ENCODE assay signal across 15 cellular contexts in the genomic region with DNA sequence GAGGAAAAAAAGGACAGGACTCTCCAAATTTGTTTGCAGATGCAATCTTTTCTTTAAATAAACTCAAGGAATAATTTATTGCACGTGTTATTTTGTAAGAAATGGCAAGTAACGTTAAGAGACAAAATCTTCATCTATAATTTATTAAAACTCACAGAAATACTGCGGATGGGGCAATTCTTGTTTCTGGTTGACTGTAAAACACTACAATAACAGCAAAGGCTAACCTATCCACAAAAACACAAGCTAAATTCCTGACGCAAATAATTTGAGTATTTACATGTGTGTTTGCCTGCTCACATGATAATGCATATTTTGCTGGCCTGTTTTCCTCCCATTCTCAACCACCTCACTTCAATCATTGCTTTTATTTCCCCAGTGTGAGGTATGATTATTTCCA.
A peak's percentile ranks its signal among the peaks of the same experiment; 100 is the strongest.
DNase-seq lines count a peak whose midpoint lies in the region; ATAC-seq, FAIRE-seq and TF ChIP-seq lines count a peak whose summit lies in the region.
"Had no signal": no experiment of that assay in that cellular context is flagged by ENCODE, and none has a peak within 500 bp of the region (broad histone marks: within the 10 kb centered on the region; RNA-seq: fewer than 3 reads in every experiment).

No MANE protein-coding gene starts in this region.

- H3K9me3 ChIP-seq in A549 = no peaks in the 10 kb centered on the region
- no peaks in the 10 kb centered on the region for H3K9me3 ChIP-seq in SK-N-MC (ENCODE audit: low read depth, low read length)
- no peaks in the 10 kb centered on the region for H3K9me3 ChIP-seq in kidney (ENCODE audit: control insufficient read depth in 1 of 2, low read length in 2 of 2)
- no peaks in the 10 kb centered on the region for H3K9me3 ChIP-seq in prostate gland
- no peaks in the 10 kb centered on the region for H3K9me3 ChIP-seq in right lobe of liver

- H3K27me3 ChIP-seq in prostate gland (replicated peaks; ENCODE audit: insufficient read depth) (no peaks in the 10 kb centered on the region), right lobe of liver (no peaks in the 10 kb centered on the region)

- no peak for FAIRE-seq in A549 (lab: Jason Lieb, UNC)
- FAIRE-seq in kidney (lab: Jason Lieb, UNC) = no peak

- TF ChIP-seq RAD21 in A549 (conservative IDR thresholded peaks at IDR 0.05 in 1 of 2, IDR thresholded peaks at IDR 0.05 in 1 of 2) = no peak

- H3K4me2 ChIP-seq in A549 = peak overlapping the region; percentile 92

- POLR2A ChIA-PET in A549 (lab: Yijun Ruan, JAX) = interaction anchor here (0.5 kb wide), 1 partner anchor 74 kb away, joined by 4 read pairs; no protein-coding TSS in a partner anchor
- POLR2A ChIA-PET in HEK293T (lab: Yijun Ruan, JAX) = no interaction called here

- intact Hi-C loops in kidney (cut with DNase I) (no loop called here), prostate gland (cut with DNase I) (loop anchor here (5.0 kb wide), 1 partner anchor 83 kb away; no protein-coding TSS in a partner anchor), right lobe of liver (cut with DNase I) (no loop called here)

- no peaks in the 10 kb centered on the region for H3K36me3 ChIP-seq in SK-N-MC (ENCODE audit: insufficient read depth, low read length)
- no peaks in the 10 kb centered on the region for H3K36me3 ChIP-seq in kidney (ENCODE audit: control insufficient read depth in 1 of 2, insufficient read depth in 2 of 2, low read length in 2 of 2)
- H3K36me3 ChIP-seq in prostate gland = no peaks in the 10 kb centered on the region
- no peaks in the 10 kb centered on the region for H3K36me3 ChIP-seq in right lobe of liver
- H3K36me3 ChIP-seq: WERI-Rb-1 had no signal

- H3K4me3 ChIP-seq in A549 (peak overlapping the region; percentile 54), SK-N-MC (peak overlapping the region; percentile 79), kidney (ENCODE audit: low read length in 2 of 2) (peak overlapping the region; percentile 80 to 86), prostate gland (peak overlapping the region; percentile 35 to 43), right lobe of liver (no peak overlapping the region)

- CTCF ChIA-PET in A549 (lab: Yijun Ruan, JAX) (interaction anchor here (1.0 kb wide), 1 partner anchor 86 kb away, joined by 3 read pairs; no protein-coding TSS in a partner anchor), HEK293T (lab: Yijun Ruan, JAX) (interaction anchor here (0.6 kb wide), 2 partner anchors 50 to 86 kb away, joined by 3 read pairs; no protein-coding TSS in a partner anchor)

- whole genome bisulfite sequencing in A549 (ENCODE audit: missing lambda C conversion rate) = 2% methylated on average over 4 of the region's 4 CpGs
- 13% methylated on average over 4 of the region's 4 CpGs for WGBS in prostate gland
- WGBS in right lobe of liver (ENCODE audit: insufficient coverage, low coverage, low lambda C conversion rate, missing lambda C conversion rate) = 79% methylated on average over 4 of the region's 4 CpGs

- DNase-seq in A549 (ENCODE audit: low read depth in 1 of 2, low spot score in 1 of 2) = no peak
- no peak for DNase-seq in SK-N-MC (ENCODE audit: low read depth, low spot score)
- no peak for DNase-seq in kidney
- no peak for DNase-seq in prostate gland (ENCODE audit: low spot score)
- no peak for DNase-seq in right lobe of liver
- DNase-seq in NCI-H748 (lab: John Stamatoyannopoulos, UW; ENCODE audit: unreplicated experiment) = no peak
- no peak for DNase-seq in HEK293T (ENCODE audit: extremely low spot score)
- no peak for DNase-seq in C1 segment of cervical spinal cord (lab: John Stamatoyannopoulos, UW)
- DNase-seq: EL; MV-4-11; NCI-H82; posterior cingulate gyrus; RPMI8226; stimulated activated naive CD4-positive, alpha-beta T cell treated with Interleukin-2 at 50 U/mL for 16 hours; WERI-Rb-1 had no signal

- TF ChIP-seq CTCF in A549 (IDR thresholded peaks at IDR 0.05) = no peak
- TF ChIP-seq CTCF in kidney (IDR thresholded peaks at IDR 0.05; ENCODE audit: borderline replicate concordance, extremely low read depth, insufficient read depth) = no peak
- TF ChIP-seq CTCF in prostate gland (IDR thresholded peaks at IDR 0.05) = no peak
- TF ChIP-seq CTCF in right lobe of liver (IDR thresholded peaks at IDR 0.05) = no peak

- peak overlapping the region; percentile 58 for H3K9ac ChIP-seq in SK-N-MC (ENCODE audit: insufficient read length)
- peak overlapping the region; percentile 10 to 49 for H3K9ac ChIP-seq in kidney (ENCODE audit: low read length in 2 of 2)

- H3K27ac ChIP-seq in A549 = peak overlapping the region; percentile 72 to 88
- no peak overlapping the region for H3K27ac ChIP-seq in SK-N-MC
- H3K27ac ChIP-seq in kidney (ENCODE audit: low read depth in 2 of 2, low read length in 2 of 2) = peak overlapping the region in 1 of 2 donors; percentile 41
- H3K27ac ChIP-seq in prostate gland = peak overlapping the region; percentile 87 to 89
- H3K27ac ChIP-seq in right lobe of liver = no peak overlapping the region
- H3K27ac ChIP-seq: WERI-Rb-1 had no signal

- no peak for TF ChIP-seq EP300 in A549 (IDR thresholded peaks at IDR 0.05)

- TF ChIP-seq POLR2A in A549 (IDR thresholded peaks at IDR 0.05; ENCODE audit: low read length) (no peak), prostate gland (IDR thresholded peaks at IDR 0.05) (no peak), right lobe of liver (IDR thresholded peaks at IDR 0.05) (no peak)

- ATAC-seq in A549 = no peak
- ATAC-seq in right lobe of liver = no peak

- H3K4me1 ChIP-seq in A549 = peaks cover 59% of the 10 kb centered on the region
- peaks cover 6 to 12% of the 10 kb centered on the region in 2 donors for H3K4me1 ChIP-seq in kidney (ENCODE audit: control insufficient read depth in 1 of 2, insufficient read depth in 1 of 2, low read depth in 1 of 2, low read length in 2 of 2)
- no peaks in the 10 kb centered on the region for H3K4me1 ChIP-seq in prostate gland (replicated peaks)
- H3K4me1 ChIP-seq in right lobe of liver = no peaks in the 10 kb centered on the region

TF ChIP-seq in A549, 52 proteins besides CTCF, POLR2A, EP300 and RAD21:
- TF ChIP-seq CEBPB (IDR thresholded peaks at IDR 0.05) (no peak), MAFK (IDR thresholded peaks at IDR 0.05; ENCODE audit: partially characterized antibody) (no peak), KDM1A (IDR thresholded peaks at IDR 0.05; ENCODE audit: low read depth) (no peak), NPAS2 (CRISPR knock-in tag; IDR thresholded peaks at IDR 0.05; ENCODE audit: borderline replicate concordance) (no peak)
- TF ChIP-seq, protein P1, sequence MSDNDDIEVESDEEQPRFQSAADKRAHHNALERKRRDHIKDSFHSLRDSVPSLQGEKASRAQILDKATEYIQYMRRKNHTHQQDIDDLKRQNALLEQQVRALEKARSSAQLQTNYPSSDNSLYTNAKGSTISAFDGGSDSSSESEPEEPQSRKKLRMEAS (IDR thresholded peaks at IDR 0.05) = no peak

TF ChIP-seq in HEK293T, 16 proteins besides CTCF, POLR2A, EP300 and RAD21:
- no peak for TF ChIP-seq FOXK2 (IDR thresholded peaks at IDR 0.05)
- TF ChIP-seq ZNF384 (IDR thresholded peaks at IDR 0.05) = no peak
- TF ChIP-seq HDGF (IDR thresholded peaks at IDR 0.05; ENCODE audit: borderline replicate concordance) = no peak
- TF ChIP-seq, protein P2, sequence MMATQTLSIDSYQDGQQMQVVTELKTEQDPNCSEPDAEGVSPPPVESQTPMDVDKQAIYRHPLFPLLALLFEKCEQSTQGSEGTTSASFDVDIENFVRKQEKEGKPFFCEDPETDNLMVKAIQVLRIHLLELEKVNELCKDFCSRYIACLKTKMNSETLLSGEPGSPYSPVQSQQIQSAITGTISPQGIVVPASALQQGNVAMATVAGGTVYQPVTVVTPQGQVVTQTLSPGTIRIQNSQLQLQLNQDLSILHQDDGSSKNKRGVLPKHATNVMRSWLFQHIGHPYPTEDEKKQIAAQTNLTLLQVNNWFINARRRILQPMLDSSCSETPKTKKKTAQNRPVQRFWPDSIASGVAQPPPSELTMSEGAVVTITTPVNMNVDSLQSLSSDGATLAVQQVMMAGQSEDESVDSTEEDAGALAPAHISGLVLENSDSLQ (IDR thresholded peaks at IDR 0.05) = no peak
- TF ChIP-seq LEF1 (IDR thresholded peaks at IDR 0.05; ENCODE audit: borderline replicate concordance) = no peak
- no peak for TF ChIP-seq TARDBP (IDR thresholded peaks at IDR 0.05)
- TF ChIP-seq BHLHE40 (IDR thresholded peaks at IDR 0.05; ENCODE audit: borderline replicate concordance) = no peak
- TF ChIP-seq FOXM1 (IDR thresholded peaks at IDR 0.05; ENCODE audit: borderline replicate concordance) = no peak
- no peak for TF ChIP-seq SUZ12 (IDR thresholded peaks at IDR 0.05)

Comparison
In these comparisons a context has a peak if more than half of its experiments do, and no peak if none do; other contexts are left out.
1. H3K27ac ChIP-seq: peak in A549 (2 of 2) and prostate gland (2 of 2); none in SK-N-MC (single experiment) and right lobe of liver (0 of 3).
2. H3K4me3 ChIP-seq: peak in A549 (single experiment), SK-N-MC (single experiment), kidney (2 of 2) and prostate gland (2 of 2); none in right lobe of liver (0 of 3).